24 cellular contexts compared by ENCODE assay signal in the genomic region with DNA sequence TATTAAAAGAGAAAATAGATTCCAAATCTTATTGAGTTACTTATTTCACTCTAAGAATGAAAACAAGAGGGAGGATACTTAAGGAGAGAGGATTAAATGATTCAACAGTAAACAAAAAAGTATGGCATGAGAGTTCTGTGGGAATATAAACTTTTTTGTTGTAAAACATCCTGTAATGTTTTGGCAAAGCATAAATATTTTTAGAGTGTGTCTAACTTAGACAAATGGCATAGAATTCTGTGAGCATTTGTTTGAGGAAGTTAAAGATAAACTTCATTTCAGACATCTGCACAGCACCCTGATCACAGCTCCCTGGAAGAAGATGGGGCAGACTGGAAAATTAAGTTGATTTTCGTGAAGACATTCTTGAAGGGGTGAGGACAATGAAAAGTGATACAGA.
"Had no signal": no experiment of that assay in that cellular context is flagged by ENCODE, and none has a peak within 500 bp of the region (broad histone marks: within the 10 kb centered on the region; RNA-seq: fewer than 3 reads in every experiment).

No MANE protein-coding gene starts in this region.

- DNase-seq: activated B cell treated with CpG ODN at 0.5 μM for 24 hours; activated CD4-positive, alpha-beta T cell treated with anti-CD3 and anti-CD28 coated beads for 1 hour; activated CD4-positive, alpha-beta T cell treated with anti-CD3 and anti-CD28 coated beads, Interleukin-2, amount 10 ng/mL, durations not matched to agents 24 days and 14 days; activated CD4-positive, alpha-beta T cell treated with anti-CD3 and anti-CD28 coated beads, Interleukin-2, amount 50 U/mL, for 48 hours; activated CD8-positive, alpha-beta memory T cell treated with anti-CD3 and anti-CD28 coated beads, Interleukin-2, amount 10 ng/mL, durations not matched to agents 7 days and 5 days; activated effector memory CD4-positive, alpha-beta T cell treated with anti-CD3 and anti-CD28 coated beads, Interleukin-2, amount 50 U/mL, for 16 hours; activated naive CD4-positive, alpha-beta T cell treated with Interleukin-2 at 50 U/mL for 16 hours; activated naive CD8-positive, alpha-beta T cell treated with anti-CD3 and anti-CD28 coated beads, Interleukin-2, amount 50 U/mL, for 24 hours; activated T-cell treated with anti-CD3 and anti-CD28 coated beads, Interleukin-2, amount 50 U/mL, for 4 hours; amniotic stem cell; MM.1S; NCI-H1105 treated with DMSO at 0.1 percent for 48 hours; NCI-H1436 treated with DMSO at 0.1 percent for 48 hours; NCI-H187; NCI-H2081; NCI-H510A treated with DMSO at 0.1 percent for 48 hours; NCI-H69; PC-9; SIG-M5; T-helper 17 cell; T-helper 9 cell had no signal

- H3K27me3 Mint-ChIP-seq: activated B cell treated with CpG ODN at 0.5 μM for 24 hours; activated CD4-positive, alpha-beta T cell treated with anti-CD3 and anti-CD28 coated beads, Interleukin-2, amount 10 ng/mL, durations not matched to agents 24 days and 14 days; activated CD8-positive, alpha-beta memory T cell treated with anti-CD3 and anti-CD28 coated beads, Interleukin-2, amount 10 ng/mL, durations not matched to agents 7 days and 5 days; activated naive CD8-positive, alpha-beta T cell treated with anti-CD3 and anti-CD28 coated beads, Interleukin-2, amount 50 U/mL, for 24 hours; brain; central memory CD8-positive, alpha-beta T cell; T-helper 17 cell had no signal

- ATAC-seq: activated CD8-positive, alpha-beta memory T cell treated with anti-CD3 and anti-CD28 coated beads, Interleukin-2, amount 10 ng/mL, durations not matched to agents 7 days and 5 days; activated naive CD4-positive, alpha-beta T cell treated with anti-CD3 and anti-CD28 coated beads, Interleukin-2, amount 50 U/mL, for 72 hours; activated naive CD8-positive, alpha-beta T cell treated with anti-CD3 and anti-CD28 coated beads, Interleukin-2, amount 50 U/mL, for 24 hours; activated T-cell treated with anti-CD3 and anti-CD28 coated beads, Interleukin-2, amount 50 U/mL, for 4 hours; T-helper 17 cell had no signal

- H3K4me3 Mint-ChIP-seq: activated B cell treated with CpG ODN at 0.5 μM for 24 hours; activated CD4-positive, alpha-beta T cell treated with anti-CD3 and anti-CD28 coated beads, Interleukin-2, amount 10 ng/mL, durations not matched to agents 24 days and 14 days; activated CD8-positive, alpha-beta memory T cell treated with anti-CD3 and anti-CD28 coated beads, Interleukin-2, amount 10 ng/mL, durations not matched to agents 7 days and 5 days; activated naive CD8-positive, alpha-beta T cell treated with anti-CD3 and anti-CD28 coated beads, Interleukin-2, amount 50 U/mL, for 24 hours; activated T-cell treated with anti-CD3 and anti-CD28 coated beads, Interleukin-2, amount 50 U/mL, for 4 hours; brain; central memory CD8-positive, alpha-beta T cell; T-helper 17 cell had no signal

- H3K36me3 Mint-ChIP-seq: activated CD8-positive, alpha-beta memory T cell treated with anti-CD3 and anti-CD28 coated beads, Interleukin-2, amount 10 ng/mL, durations not matched to agents 7 days and 5 days; activated naive CD4-positive, alpha-beta T cell treated with anti-CD3 and anti-CD28 coated beads, Interleukin-2, amount 50 U/mL, for 72 hours; brain had no signal

- H3K9me3 Mint-ChIP-seq: activated B cell treated with CpG ODN at 0.5 μM for 24 hours; activated CD4-positive, alpha-beta T cell treated with anti-CD3 and anti-CD28 coated beads, Interleukin-2, amount 10 ng/mL, durations not matched to agents 24 days and 14 days; activated naive CD4-positive, alpha-beta T cell treated with anti-CD3 and anti-CD28 coated beads, Interleukin-2, amount 50 U/mL, for 72 hours; activated T-cell treated with anti-CD3 and anti-CD28 coated beads, Interleukin-2, amount 50 U/mL, for 4 hours; brain had no signal

- H3K4me1 Mint-ChIP-seq: activated B cell treated with CpG ODN at 0.5 μM for 24 hours; activated CD4-positive, alpha-beta T cell treated with anti-CD3 and anti-CD28 coated beads, Interleukin-2, amount 10 ng/mL, durations not matched to agents 24 days and 14 days; activated naive CD8-positive, alpha-beta T cell treated with anti-CD3 and anti-CD28 coated beads, Interleukin-2, amount 50 U/mL, for 24 hours; brain; central memory CD8-positive, alpha-beta T cell; T-helper 17 cell had no signal

- H3K27ac Mint-ChIP-seq: activated B cell treated with CpG ODN at 0.5 μM for 24 hours; activated CD4-positive, alpha-beta T cell treated with anti-CD3 and anti-CD28 coated beads, Interleukin-2, amount 10 ng/mL, durations not matched to agents 24 days and 14 days; activated CD8-positive, alpha-beta memory T cell treated with anti-CD3 and anti-CD28 coated beads, Interleukin-2, amount 10 ng/mL, durations not matched to agents 7 days and 5 days; activated naive CD4-positive, alpha-beta T cell treated with anti-CD3 and anti-CD28 coated beads, Interleukin-2, amount 50 U/mL, for 72 hours; activated naive CD8-positive, alpha-beta T cell treated with anti-CD3 and anti-CD28 coated beads, Interleukin-2, amount 50 U/mL, for 24 hours; brain; T-helper 17 cell had no signal
